23 cellular contexts compared by ENCODE assay signal in the genomic region with DNA sequence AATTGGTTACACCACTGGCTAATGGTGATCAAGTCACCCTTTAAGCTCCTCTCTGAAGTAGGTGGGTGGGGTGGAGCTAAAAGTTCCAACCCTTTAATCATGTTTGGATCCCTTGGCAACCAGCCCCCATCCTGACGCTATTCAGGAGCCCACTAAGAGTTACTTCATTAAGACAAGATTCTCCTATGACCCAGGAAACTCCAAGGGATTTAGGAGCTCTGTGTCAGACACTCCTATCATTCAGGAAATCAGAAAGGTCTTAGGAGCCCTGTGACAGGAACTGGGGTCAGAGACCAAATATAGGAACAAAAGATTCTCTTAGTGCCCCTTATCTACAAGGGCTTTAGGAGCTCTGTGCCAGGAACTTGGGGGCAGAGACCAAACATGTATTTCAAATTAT.
"Had no signal": no experiment of that assay in that cellular context is flagged by ENCODE, and none has a peak within 500 bp of the region (broad histone marks: within the 10 kb centered on the region; RNA-seq: fewer than 3 reads in every experiment).

No MANE protein-coding gene starts in this region.

- H3K27ac ChIP-seq: hepatocyte, prostate gland, tibial artery had no signal

- ATAC-seq: activated CD4-positive, alpha-beta T cell treated with anti-CD3 and anti-CD28 coated beads for 36 hours; activated naive CD4-positive, alpha-beta T cell treated with anti-CD3 and anti-CD28 coated beads, Interleukin-2, amount 50 U/mL, for 72 hours; activated T-helper 17 cell treated with anti-CD3 and anti-CD28 coated beads, Interleukin-2, amount 50 U/mL, for 72 hours; effector memory CD8-positive, alpha-beta T cell; esophagus mucosa; naive thymus-derived CD4-positive, alpha-beta T cell; stimulated activated naive CD8-positive, alpha-beta T cell treated with anti-CD3 and anti-CD28 coated beads, Interleukin-15, amount 100 ng/mL, for 72 hours; WTC11 had no signal

- H3K4me3 Mint-ChIP-seq: activated CD4-positive, alpha-beta T cell treated with anti-CD3 and anti-CD28 coated beads for 36 hours; activated T-cell treated with anti-CD3 and anti-CD28 coated beads, Interleukin-2, amount 50 U/mL, for 24 hours; activated T-helper 17 cell treated with anti-CD3 and anti-CD28 coated beads, Interleukin-2, amount 50 U/mL, for 72 hours; brain; effector memory CD8-positive, alpha-beta T cell; naive thymus-derived CD4-positive, alpha-beta T cell; neural crest cell; stimulated activated naive CD8-positive, alpha-beta T cell treated with anti-CD3 and anti-CD28 coated beads, Interleukin-15, amount 100 ng/mL, for 72 hours; WTC11 had no signal

- H3K4me1 ChIP-seq: prostate gland had no signal

- H3K36me3 Mint-ChIP-seq: activated naive CD4-positive, alpha-beta T cell treated with anti-CD3 and anti-CD28 coated beads, Interleukin-2, amount 50 U/mL, for 72 hours; WTC11 had no signal

- H3K27ac Mint-ChIP-seq: activated CD4-positive, alpha-beta T cell treated with anti-CD3 and anti-CD28 coated beads for 36 hours; activated naive CD4-positive, alpha-beta T cell treated with anti-CD3 and anti-CD28 coated beads, Interleukin-2, amount 50 U/mL, for 72 hours; activated T-cell treated with anti-CD3 and anti-CD28 coated beads, Interleukin-2, amount 50 U/mL, for 24 hours; brain; effector memory CD8-positive, alpha-beta T cell; naive thymus-derived CD4-positive, alpha-beta T cell; WTC11 had no signal

- H3K9me3 Mint-ChIP-seq: activated naive CD4-positive, alpha-beta T cell treated with anti-CD3 and anti-CD28 coated beads, Interleukin-2, amount 50 U/mL, for 72 hours; activated T-helper 17 cell treated with anti-CD3 and anti-CD28 coated beads, Interleukin-2, amount 50 U/mL, for 72 hours; effector memory CD8-positive, alpha-beta T cell; neural crest cell had no signal

- H3K27me3 Mint-ChIP-seq: activated CD4-positive, alpha-beta T cell treated with anti-CD3 and anti-CD28 coated beads for 36 hours; activated T-cell treated with anti-CD3 and anti-CD28 coated beads, Interleukin-2, amount 50 U/mL, for 24 hours; activated T-helper 17 cell treated with anti-CD3 and anti-CD28 coated beads, Interleukin-2, amount 50 U/mL, for 72 hours; brain; effector memory CD8-positive, alpha-beta T cell; naive thymus-derived CD4-positive, alpha-beta T cell; stimulated activated naive CD8-positive, alpha-beta T cell treated with anti-CD3 and anti-CD28 coated beads, Interleukin-15, amount 100 ng/mL, for 72 hours had no signal

- H2AFZ ChIP-seq: hepatocyte had no signal

- H3K27me3 ChIP-seq: hepatocyte, tibial artery had no signal

- H3K4me3 ChIP-seq: hepatocyte, prostate gland, tibial artery had no signal

- H3K79me2 ChIP-seq: hepatocyte had no signal

- H3K4me1 Mint-ChIP-seq: brain had no signal

- H3K4me2 ChIP-seq: hepatocyte had no signal

- DNase-seq: activated CD4-positive, alpha-beta T cell treated with anti-CD3 and anti-CD28 coated beads for 36 hours; activated CD4-positive, alpha-beta T cell treated with anti-CD3 and anti-CD28 coated beads, Interleukin-2, amount 50 U/mL, for 4 hours; activated CD8-positive, alpha-beta memory T cell treated with anti-CD3 and anti-CD28 coated beads for 24 hours; activated CD8-positive, alpha-beta memory T cell treated with anti-CD3 and anti-CD28 coated beads, Interleukin-2, amount 50 U/mL, for 4 hours; activated T-cell treated with anti-CD3 and anti-CD28 coated beads, Interleukin-2, amount 50 U/mL, for 24 hours; aorta; central memory CD4-positive, alpha-beta T cell; effector memory CD8-positive, alpha-beta T cell; foreskin melanocyte; kidney glomerular epithelial cell; mesenchymal stem cell; naive thymus-derived CD4-positive, alpha-beta T cell; stimulated activated CD4-positive, alpha-beta T cell treated with anti-CD3 and anti-CD28 coated beads, Interleukin-4, amount 100 ng/mL, for 24 hours; stimulated activated naive CD8-positive, alpha-beta T cell treated with anti-CD3 and anti-CD28 coated beads, Interleukin-15, amount 100 ng/mL, for 72 hours; tibial artery had no signal
